ENCODE assay signal across 19 cellular contexts in genomic region chr15:26882112-26882511, GRCh38. TPM values are rescaled to one million over a fixed set of nuclear protein-coding genes. Genes with fewer than 3 reads are reported as not detected.
"Had no signal": no experiment of that assay in that cellular context is flagged by ENCODE, and none has a peak within 500 bp of the region (broad histone marks: within the 10 kb centered on the region; RNA-seq: fewer than 3 reads in every experiment).

No MANE protein-coding gene starts in this region.

- ATAC-seq: effector memory CD8-positive, alpha-beta T cell; foreskin keratinocyte; left cardiac atrium; lower lobe of right lung had no signal

- H3K27ac ChIP-seq: foreskin keratinocyte, hepatocyte, left ventricle myocardium inferior, lower lobe of right lung, right atrium auricular region, sigmoid colon, skin epidermis, suprapubic skin, thyroid gland, uterus had no signal

- H2AFZ ChIP-seq: hepatocyte had no signal

- DNase-seq: effector memory CD8-positive, alpha-beta T cell; foreskin keratinocyte; kidney; left cardiac atrium; left ventricle myocardium inferior; lower lobe of right lung; midbrain; naive B cell; sigmoid colon; stimulated activated CD4-positive, alpha-beta T cell treated with anti-CD3 and anti-CD28 coated beads, Interleukin-2, amount 100 ng/mL, for 24 hours; stimulated activated naive CD4-positive, alpha-beta T cell; thyroid gland; uterus had no signal

- H3K4me2 ChIP-seq: hepatocyte had no signal

- H3K9me3 ChIP-seq: left ventricle myocardium inferior, lower lobe of right lung, right atrium auricular region, sigmoid colon, suprapubic skin, thyroid gland, uterus had no signal

- H3K4me3 ChIP-seq: hepatocyte, left ventricle myocardium inferior, lower lobe of right lung, right atrium auricular region, sigmoid colon, skin epidermis, suprapubic skin, thyroid gland, uterus had no signal

- H3K4me1 ChIP-seq: foreskin keratinocyte, left ventricle myocardium inferior, lower lobe of right lung, right atrium auricular region, sigmoid colon, suprapubic skin, thyroid gland, uterus had no signal

- H3K36me3 ChIP-seq: left ventricle myocardium inferior, lower lobe of right lung, right atrium auricular region, sigmoid colon, suprapubic skin, thyroid gland, uterus had no signal

- H3K27me3 ChIP-seq: foreskin keratinocyte, hepatocyte, right atrium auricular region, suprapubic skin, thyroid gland, uterus had no signal

RNA-seq across cellular contexts. Expression of gene GABRA5, which starts 15.2 kb away (rescaled TPM):
- total RNA-seq: foreskin keratinocyte, kidney, left ventricle myocardium inferior, lower lobe of right lung, osteoblast, pulmonary artery endothelial cell, suprapubic skin, uterus had no signal
- polyA plus RNA-seq: foreskin keratinocyte, hepatocyte, sigmoid colon had no signal
